ENCODE assay signal across 1 cellular context in the genomic region with DNA sequence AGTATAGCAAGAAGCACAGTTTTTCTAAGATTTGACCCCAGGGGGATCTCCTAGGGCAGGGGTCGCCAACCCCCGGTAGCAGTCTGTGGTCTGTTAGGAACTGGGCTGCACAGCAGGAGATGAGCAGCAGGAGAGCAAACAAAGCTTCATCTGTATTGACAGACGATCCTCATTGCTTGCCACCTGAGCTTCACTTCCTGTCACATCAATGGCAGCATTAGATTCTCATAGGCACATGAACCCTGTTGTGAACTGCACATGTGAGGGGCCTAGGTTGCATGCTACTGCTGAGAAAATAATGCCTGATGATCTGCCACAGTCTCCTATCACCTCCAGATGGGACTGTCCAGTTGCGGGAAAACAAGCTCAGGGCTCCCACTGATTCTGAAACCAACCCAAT.
A peak's percentile ranks its signal among the peaks of the same experiment; 100 is the strongest.
TF ChIP-seq lines count a peak whose summit lies in the region.

No MANE protein-coding gene starts in this region.

TF ChIP-seq in HepG2, 621 proteins besides CTCF, POLR2A, EP300 and RAD21 (continued from another document and continues in another):
- TF ChIP-seq, protein P1, sequence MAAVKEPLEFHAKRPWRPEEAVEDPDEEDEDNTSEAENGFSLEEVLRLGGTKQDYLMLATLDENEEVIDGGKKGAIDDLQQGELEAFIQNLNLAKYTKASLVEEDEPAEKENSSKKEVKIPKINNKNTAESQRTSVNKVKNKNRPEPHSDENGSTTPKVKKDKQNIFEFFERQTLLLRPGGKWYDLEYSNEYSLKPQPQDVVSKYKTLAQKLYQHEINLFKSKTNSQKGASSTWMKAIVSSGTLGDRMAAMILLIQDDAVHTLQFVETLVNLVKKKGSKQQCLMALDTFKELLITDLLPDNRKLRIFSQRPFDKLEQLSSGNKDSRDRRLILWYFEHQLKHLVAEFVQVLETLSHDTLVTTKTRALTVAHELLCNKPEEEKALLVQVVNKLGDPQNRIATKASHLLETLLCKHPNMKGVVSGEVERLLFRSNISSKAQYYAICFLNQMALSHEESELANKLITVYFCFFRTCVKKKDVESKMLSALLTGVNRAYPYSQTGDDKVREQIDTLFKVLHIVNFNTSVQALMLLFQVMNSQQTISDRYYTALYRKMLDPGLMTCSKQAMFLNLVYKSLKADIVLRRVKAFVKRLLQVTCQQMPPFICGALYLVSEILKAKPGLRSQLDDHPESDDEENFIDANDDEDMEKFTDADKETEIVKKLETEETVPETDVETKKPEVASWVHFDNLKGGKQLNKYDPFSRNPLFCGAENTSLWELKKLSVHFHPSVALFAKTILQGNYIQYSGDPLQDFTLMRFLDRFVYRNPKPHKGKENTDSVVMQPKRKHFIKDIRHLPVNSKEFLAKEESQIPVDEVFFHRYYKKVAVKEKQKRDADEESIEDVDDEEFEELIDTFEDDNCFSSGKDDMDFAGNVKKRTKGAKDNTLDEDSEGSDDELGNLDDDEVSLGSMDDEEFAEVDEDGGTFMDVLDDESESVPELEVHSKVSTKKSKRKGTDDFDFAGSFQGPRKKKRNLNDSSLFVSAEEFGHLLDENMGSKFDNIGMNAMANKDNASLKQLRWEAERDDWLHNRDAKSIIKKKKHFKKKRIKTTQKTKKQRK (IDR thresholded peaks at IDR 0.05; ENCODE audit: low read length), result no peak
- TF ChIP-seq PLSCR1 (CRISPR knock-in tag; IDR thresholded peaks at IDR 0.05; ENCODE audit: borderline replicate concordance), result no peak; the same call in 1 of the 2 replicates
- TF ChIP-seq MIER3 (CRISPR knock-in tag; IDR thresholded peaks at IDR 0.05; ENCODE audit: borderline replicate concordance), result 0 out of 2 replicates have a peak, but pooled peaks have one; percentile 63
- no peak for TF ChIP-seq REXO4 (CRISPR knock-in tag; IDR thresholded peaks at IDR 0.05; ENCODE audit: borderline replicate concordance)
- TF ChIP-seq ZNF580 (CRISPR knock-in tag; IDR thresholded peaks at IDR 0.05; ENCODE audit: borderline replicate concordance, low read depth), result peak; percentile 85; the same call in 1 of the 2 replicates
- no peak for TF ChIP-seq KAT2B (IDR thresholded peaks at IDR 0.05; ENCODE audit: borderline replicate concordance, low read depth, low read length)
- 0 out of 2 replicates have a peak, but pooled peaks have one; percentile 30 for TF ChIP-seq ZKSCAN8 (CRISPR knock-in tag; IDR thresholded peaks at IDR 0.05; ENCODE audit: borderline replicate concordance)
- TF ChIP-seq NBN (conservative IDR thresholded peaks at IDR 0.05), result no peak
- peak; percentile 84; the same call in 1 of the 2 replicates for TF ChIP-seq SNAPC2 (CRISPR knock-in tag; IDR thresholded peaks at IDR 0.05)
- no peak for TF ChIP-seq NFE2 (CRISPR knock-in tag; IDR thresholded peaks at IDR 0.05)
- no peak for TF ChIP-seq ZNF75D (CRISPR knock-in tag; IDR thresholded peaks at IDR 0.05; ENCODE audit: borderline replicate concordance)
- TF ChIP-seq KDM4B (CRISPR knock-in tag; IDR thresholded peaks at IDR 0.05), result no peak
- no peak for TF ChIP-seq ATF7 (IDR thresholded peaks at IDR 0.05)
- TF ChIP-seq ATF7 (CRISPR knock-in tag; IDR thresholded peaks at IDR 0.05), result no peak
- no peak for TF ChIP-seq ZNF570 (CRISPR knock-in tag; IDR thresholded peaks at IDR 0.05; ENCODE audit: borderline replicate concordance)
- TF ChIP-seq PAF1 (CRISPR knock-in tag; IDR thresholded peaks at IDR 0.05), result no peak
- peak; percentile 77; the same call in 1 of the 2 replicates for TF ChIP-seq ZNF792 (CRISPR knock-in tag; IDR thresholded peaks at IDR 0.05)
- TF ChIP-seq ZNF761 (CRISPR knock-in tag; conservative IDR thresholded peaks at IDR 0.05), result no peak
- TF ChIP-seq ZNF180 (CRISPR knock-in tag; IDR thresholded peaks at IDR 0.05; ENCODE audit: borderline replicate concordance, low read depth), result no peak
- TF ChIP-seq PHF8 (CRISPR knock-in tag; IDR thresholded peaks at IDR 0.05), result no peak
- TF ChIP-seq HNF4A (CRISPR knock-in tag; IDR thresholded peaks at IDR 0.05), result peak; percentile 61
- peak; percentile 83 for TF ChIP-seq MIXL1 (CRISPR knock-in tag; IDR thresholded peaks at IDR 0.05)
- TF ChIP-seq, protein P2, sequence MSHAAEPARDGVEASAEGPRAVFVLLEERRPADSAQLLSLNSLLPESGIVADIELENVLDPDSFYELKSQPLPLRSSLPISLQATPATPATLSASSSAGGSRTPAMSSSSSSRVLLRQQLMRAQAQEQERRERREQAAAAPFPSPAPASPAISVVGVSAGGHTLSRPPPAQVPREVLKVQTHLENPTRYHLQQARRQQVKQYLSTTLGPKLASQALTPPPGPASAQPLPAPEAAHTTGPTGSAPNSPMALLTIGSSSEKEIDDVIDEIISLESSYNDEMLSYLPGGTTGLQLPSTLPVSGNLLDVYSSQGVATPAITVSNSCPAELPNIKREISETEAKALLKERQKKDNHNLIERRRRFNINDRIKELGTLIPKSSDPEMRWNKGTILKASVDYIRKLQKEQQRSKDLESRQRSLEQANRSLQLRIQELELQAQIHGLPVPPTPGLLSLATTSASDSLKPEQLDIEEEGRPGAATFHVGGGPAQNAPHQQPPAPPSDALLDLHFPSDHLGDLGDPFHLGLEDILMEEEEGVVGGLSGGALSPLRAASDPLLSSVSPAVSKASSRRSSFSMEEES (CRISPR knock-in tag; IDR thresholded peaks at IDR 0.05), result peak; percentile 81
- TF ChIP-seq SIN3A (IDR thresholded peaks at IDR 0.05; ENCODE audit: borderline replicate concordance, low read depth, low read length), result no peak
- TF ChIP-seq NR1H2 (CRISPR knock-in tag; IDR thresholded peaks at IDR 0.05; ENCODE audit: borderline replicate concordance, low read depth), result no peak
- TF ChIP-seq KMT2B (CRISPR knock-in tag; IDR thresholded peaks at IDR 0.05), result peak; percentile 58; the same call in 1 of the 2 replicates
- TF ChIP-seq SNAPC4 (CRISPR knock-in tag; IDR thresholded peaks at IDR 0.05), result no peak
- no peak for TF ChIP-seq SNAI1 (CRISPR knock-in tag; IDR thresholded peaks at IDR 0.05; ENCODE audit: borderline replicate concordance)
- no peak for TF ChIP-seq KLF12 (CRISPR knock-in tag; IDR thresholded peaks at IDR 0.05; ENCODE audit: borderline replicate concordance)
- TF ChIP-seq EHMT2 (IDR thresholded peaks at IDR 0.05; ENCODE audit: borderline replicate concordance, low read depth, low read length), result no peak
- 0 out of 4 replicates have a peak, but pooled peaks of 1 of the 2 experiments have one; percentile 8 for TF ChIP-seq NR2F1 (CRISPR knock-in tag; IDR thresholded peaks at IDR 0.05)
- no peak for TF ChIP-seq ZSCAN21 (CRISPR knock-in tag; IDR thresholded peaks at IDR 0.05; ENCODE audit: borderline replicate concordance)
- no peak for TF ChIP-seq ZBTB37 (CRISPR knock-in tag; IDR thresholded peaks at IDR 0.05)
- TF ChIP-seq CBX1 (IDR thresholded peaks at IDR 0.05; ENCODE audit: low read depth), result peak; percentile 49
- TF ChIP-seq ZNF232 (CRISPR knock-in tag; IDR thresholded peaks at IDR 0.05; ENCODE audit: borderline replicate concordance), result no peak; the same call in none of the 2 replicates
- TF ChIP-seq SIN3B (IDR thresholded peaks at IDR 0.05; ENCODE audit: low read length), result no peak
- TF ChIP-seq BRF2 (CRISPR knock-in tag; IDR thresholded peaks at IDR 0.05), result no peak
- TF ChIP-seq ZMYM4 (CRISPR knock-in tag; IDR thresholded peaks at IDR 0.05), result peak; percentile 90
- TF ChIP-seq ZNF572 (CRISPR knock-in tag; IDR thresholded peaks at IDR 0.05), result no peak
- TF ChIP-seq GATAD1 (CRISPR knock-in tag; IDR thresholded peaks at IDR 0.05), result peak; percentile 51; the same call in 1 of the 2 replicates
- 0 out of 2 replicates have a peak, but pooled peaks have one; percentile 36 for TF ChIP-seq KAT7 (CRISPR knock-in tag; IDR thresholded peaks at IDR 0.05; ENCODE audit: borderline replicate concordance)
- no peak for TF ChIP-seq ZNF543 (CRISPR knock-in tag; IDR thresholded peaks at IDR 0.05)
- TF ChIP-seq NKX3-1 (CRISPR knock-in tag; IDR thresholded peaks at IDR 0.05), result 0 out of 2 replicates have a peak, but pooled peaks have one; percentile 23
- TF ChIP-seq, protein P3, sequence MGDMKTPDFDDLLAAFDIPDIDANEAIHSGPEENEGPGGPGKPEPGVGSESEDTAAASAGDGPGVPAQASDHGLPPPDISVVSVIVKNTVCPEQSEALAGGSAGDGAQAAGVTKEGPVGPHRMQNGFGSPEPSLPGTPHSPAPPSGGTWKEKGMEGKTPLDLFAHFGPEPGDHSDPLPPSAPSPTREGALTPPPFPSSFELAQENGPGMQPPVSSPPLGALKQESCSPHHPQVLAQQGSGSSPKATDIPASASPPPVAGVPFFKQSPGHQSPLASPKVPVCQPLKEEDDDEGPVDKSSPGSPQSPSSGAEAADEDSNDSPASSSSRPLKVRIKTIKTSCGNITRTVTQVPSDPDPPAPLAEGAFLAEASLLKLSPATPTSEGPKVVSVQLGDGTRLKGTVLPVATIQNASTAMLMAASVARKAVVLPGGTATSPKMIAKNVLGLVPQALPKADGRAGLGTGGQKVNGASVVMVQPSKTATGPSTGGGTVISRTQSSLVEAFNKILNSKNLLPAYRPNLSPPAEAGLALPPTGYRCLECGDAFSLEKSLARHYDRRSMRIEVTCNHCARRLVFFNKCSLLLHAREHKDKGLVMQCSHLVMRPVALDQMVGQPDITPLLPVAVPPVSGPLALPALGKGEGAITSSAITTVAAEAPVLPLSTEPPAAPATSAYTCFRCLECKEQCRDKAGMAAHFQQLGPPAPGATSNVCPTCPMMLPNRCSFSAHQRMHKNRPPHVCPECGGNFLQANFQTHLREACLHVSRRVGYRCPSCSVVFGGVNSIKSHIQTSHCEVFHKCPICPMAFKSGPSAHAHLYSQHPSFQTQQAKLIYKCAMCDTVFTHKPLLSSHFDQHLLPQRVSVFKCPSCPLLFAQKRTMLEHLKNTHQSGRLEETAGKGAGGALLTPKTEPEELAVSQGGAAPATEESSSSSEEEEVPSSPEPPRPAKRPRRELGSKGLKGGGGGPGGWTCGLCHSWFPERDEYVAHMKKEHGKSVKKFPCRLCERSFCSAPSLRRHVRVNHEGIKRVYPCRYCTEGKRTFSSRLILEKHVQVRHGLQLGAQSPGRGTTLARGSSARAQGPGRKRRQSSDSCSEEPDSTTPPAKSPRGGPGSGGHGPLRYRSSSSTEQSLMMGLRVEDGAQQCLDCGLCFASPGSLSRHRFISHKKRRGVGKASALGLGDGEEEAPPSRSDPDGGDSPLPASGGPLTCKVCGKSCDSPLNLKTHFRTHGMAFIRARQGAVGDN (CRISPR knock-in tag; IDR thresholded peaks at IDR 0.05), result peak; percentile 24; the same call in 1 of the 2 replicates
- no peak for TF ChIP-seq ZNF772 (CRISPR knock-in tag; IDR thresholded peaks at IDR 0.05)
- TF ChIP-seq FOXA3 (CRISPR knock-in tag; IDR thresholded peaks at IDR 0.05), result peak; percentile 86
- no peak for TF ChIP-seq ZSCAN31 (CRISPR knock-in tag; IDR thresholded peaks at IDR 0.05; ENCODE audit: low read depth)
- peak; percentile 43; the same call in 1 of the 2 replicates for TF ChIP-seq ZNF788 (CRISPR knock-in tag; IDR thresholded peaks at IDR 0.05; ENCODE audit: borderline replicate concordance)
